Comparison of ENCODE assay signal across 27 cellular contexts in genomic region chr18:45440246-45440645, GRCh38.
"Had no signal": no experiment of that assay in that cellular context is flagged by ENCODE, and none has a peak within 500 bp of the region (broad histone marks: within the 10 kb centered on the region; RNA-seq: fewer than 3 reads in every experiment).

No MANE protein-coding gene starts in this region.

- ATAC-seq: naive thymus-derived CD8-positive, alpha-beta T cell; right cardiac atrium; stimulated activated naive B cell treated with anti-CD40 and anti-IgM and Interleukin-4, amounts not matched to agents 10 μg/mL and 1 μg/mL and 100 μg/mL, for 72 hours; stimulated activated naive CD8-positive, alpha-beta T cell treated with anti-CD3 and anti-CD28 coated beads, Interleukin-15, Interleukin-2, amounts not matched to agents 100 U/mL and 50 U/mL, for 24 hours had no signal

- H3K4me3 ChIP-seq: left ventricle myocardium inferior, lung, neural progenitor cell, ovary, skin epidermis, stomach, testis, thyroid gland, transverse colon, upper lobe of left lung, vagina had no signal

- H2AFZ ChIP-seq: neural progenitor cell had no signal

- H3K36me3 ChIP-seq: left ventricle myocardium inferior, neural progenitor cell, neutrophil, ovary, stomach, thyroid gland, transverse colon, upper lobe of left lung, vagina had no signal

- H3K27ac ChIP-seq: left ventricle myocardium inferior, neural progenitor cell, neutrophil, ovary, skin epidermis, stomach, testis, thyroid gland, transverse colon, upper lobe of left lung, vagina had no signal

- DNase-seq: hypothalamus; islet precursor cell; left ventricle myocardium inferior; naive thymus-derived CD8-positive, alpha-beta T cell; nephron progenitor cell; occipital lobe; ovary; retina; right cardiac atrium; stimulated activated CD4-positive, alpha-beta T cell treated with anti-CD3 and anti-CD28 coated beads, Interleukin-12 subunit alpha, Interleukin-12 subunit beta, amount 100 ng/mL, for 4 hours; stimulated activated CD4-positive, alpha-beta T cell treated with anti-CD3 and anti-CD28 coated beads, Interleukin-15, amount 100 ng/mL, for 24 hours; stimulated activated CD4-positive, alpha-beta T cell treated with anti-CD3 and anti-CD28 coated beads, Interleukin-2, amount 100 ng/mL, for 24 hours; stimulated activated CD4-positive, alpha-beta T cell treated with anti-CD3 and anti-CD28 coated beads, Interleukin-4, amount 100 ng/mL, for 1 hour; stimulated activated naive B cell treated with anti-CD40 and anti-IgM and Interleukin-4, amounts not matched to agents 10 μg/mL and 1 μg/mL and 100 μg/mL, for 72 hours; stimulated activated naive CD8-positive, alpha-beta T cell treated with anti-CD3 and anti-CD28 coated beads, Interleukin-15, Interleukin-2, amounts not matched to agents 100 U/mL and 50 U/mL, for 24 hours; stomach; testis; thyroid gland; transverse colon; upper lobe of left lung had no signal

- H3K9ac ChIP-seq: neural progenitor cell had no signal

- H3K4me2 ChIP-seq: neural progenitor cell had no signal

- H3K4me1 Mint-ChIP-seq: memory B cell; naive thymus-derived CD8-positive, alpha-beta T cell; neural progenitor cell; stimulated activated naive B cell treated with anti-CD40 and anti-IgM and Interleukin-4, amounts not matched to agents 10 μg/mL and 1 μg/mL and 100 μg/mL, for 72 hours had no signal

- H3K27me3 ChIP-seq: neural progenitor cell, neutrophil, ovary, stomach, testis, thyroid gland, transverse colon, upper lobe of left lung, vagina had no signal

- H3K4me1 ChIP-seq: neural progenitor cell, testis, thyroid gland, transverse colon, upper lobe of left lung, vagina had no signal

- H3K36me3 Mint-ChIP-seq: memory B cell; naive thymus-derived CD8-positive, alpha-beta T cell; neural progenitor cell; stimulated activated naive B cell treated with anti-CD40 and anti-IgM and Interleukin-4, amounts not matched to agents 10 μg/mL and 1 μg/mL and 100 μg/mL, for 72 hours had no signal

- H3K9me3 Mint-ChIP-seq: memory B cell; naive thymus-derived CD8-positive, alpha-beta T cell; nephron progenitor cell; neural progenitor cell; stimulated activated naive B cell treated with anti-CD40 and anti-IgM and Interleukin-4, amounts not matched to agents 10 μg/mL and 1 μg/mL and 100 μg/mL, for 72 hours had no signal

- H3K9me3 ChIP-seq: left ventricle myocardium inferior, neutrophil, ovary, stomach, testis, thyroid gland, transverse colon, upper lobe of left lung, vagina had no signal

- H3K4me3 Mint-ChIP-seq: memory B cell; naive thymus-derived CD8-positive, alpha-beta T cell; nephron progenitor cell; neural progenitor cell; stimulated activated naive B cell treated with anti-CD40 and anti-IgM and Interleukin-4, amounts not matched to agents 10 μg/mL and 1 μg/mL and 100 μg/mL, for 72 hours had no signal

- H3K27ac Mint-ChIP-seq: memory B cell; naive thymus-derived CD8-positive, alpha-beta T cell; nephron progenitor cell; neural progenitor cell; progenitor cell of endocrine pancreas; stimulated activated naive B cell treated with anti-CD40 and anti-IgM and Interleukin-4, amounts not matched to agents 10 μg/mL and 1 μg/mL and 100 μg/mL, for 72 hours had no signal
